14 cellular contexts compared by ENCODE assay signal in the genomic region with DNA sequence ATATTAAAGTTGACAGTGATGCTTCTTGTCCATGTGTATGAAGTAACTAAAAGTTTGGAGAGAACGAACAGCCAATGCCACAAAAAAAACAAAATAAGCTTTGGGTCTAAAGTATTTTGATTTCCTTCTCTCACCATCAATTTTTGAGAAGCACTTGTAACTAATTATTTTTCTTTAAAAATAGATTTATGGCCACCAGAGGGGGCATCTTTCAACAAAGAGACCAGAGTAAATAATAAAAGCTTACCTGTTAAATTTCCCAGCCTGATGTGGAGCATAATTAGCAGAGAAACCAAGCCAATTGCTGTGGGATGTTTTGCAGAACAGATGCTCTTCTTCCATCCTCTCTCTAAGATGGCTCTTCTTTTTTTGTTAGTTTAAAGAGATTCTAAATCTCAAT. TPM values are rescaled to one million over a fixed set of nuclear protein-coding genes. Genes with fewer than 3 reads are reported as not detected.
DNase-seq lines count a peak whose midpoint lies in the region; ATAC-seq and TF ChIP-seq lines count a peak whose summit lies in the region.
"Had no signal": no experiment of that assay in that cellular context is flagged by ENCODE, and none has a peak within 500 bp of the region (broad histone marks: within the 10 kb centered on the region; RNA-seq: fewer than 3 reads in every experiment).

No MANE protein-coding gene starts in this region.

- no peak overlapping the region for H3K4me3 ChIP-seq in GM23338
- no peak overlapping the region for H3K4me3 ChIP-seq in OCI-LY1 (ENCODE audit: low read depth, low read length, poor library complexity, severe bottlenecking)
- H3K4me3 ChIP-seq in hepatocyte = no peak overlapping the region

- H3K36me3 ChIP-seq in GM23338 (ENCODE audit: insufficient read depth) (no peaks in the 10 kb centered on the region), OCI-LY1 (ENCODE audit: insufficient read depth, low read length) (no peaks in the 10 kb centered on the region), hepatocyte (replicated peaks; ENCODE audit: insufficient read depth, low read depth) (no peaks in the 10 kb centered on the region)

- H3K79me2 ChIP-seq in GM23338 (replicated peaks; ENCODE audit: insufficient read depth) (no peaks in the 10 kb centered on the region), OCI-LY1 (ENCODE audit: insufficient read depth, low read length) (no peaks in the 10 kb centered on the region), hepatocyte (no peaks in the 10 kb centered on the region)

- peaks cover 3% of the 10 kb centered on the region; the same call in 1 of the 2 replicates for H3K9me2 ChIP-seq in GM23338 (ENCODE audit: insufficient read depth)
- no peaks in the 10 kb centered on the region for H3K9me2 ChIP-seq in OCI-LY1 (ENCODE audit: low read depth, low read length)
- no peaks in the 10 kb centered on the region for H3K9me2 ChIP-seq in hepatocyte (replicated peaks; ENCODE audit: insufficient read depth)

- H3K4me2 ChIP-seq in GM23338 (no peak overlapping the region), OCI-LY1 (ENCODE audit: low read length) (no peak overlapping the region), hepatocyte (no peak overlapping the region)

- no peak overlapping the region for H3K9ac ChIP-seq in OCI-LY1 (ENCODE audit: low read length)

- POLR2A ChIA-PET in activated CD4-positive, alpha-beta T cell treated with anti-CD3 and anti-CD28 coated beads, Interleukin-2, amount 10 ng/mL, durations not matched to agents 7 days and 5 days (lab: Charles Lee) = no interaction called here

- CTCF ChIA-PET in activated CD4-positive, alpha-beta T cell treated with anti-CD3 and anti-CD28 coated beads, Interleukin-2, amount 10 ng/mL, durations not matched to agents 7 days and 5 days (lab: Charles Lee) = no interaction called here

- peaks cover 3% of the 10 kb centered on the region; the same call in 1 of the 3 replicates for H3K9me3 Mint-ChIP-seq in GM23338
- H3K9me3 Mint-ChIP-seq in CD14-positive monocyte = no peaks in the 10 kb centered on the region
- H3K9me3 Mint-ChIP-seq in activated CD4-positive, alpha-beta T cell treated with anti-CD3 and anti-CD28 coated beads, Interleukin-2, amount 10 ng/mL, durations not matched to agents 7 days and 5 days = no peaks in the 10 kb centered on the region

- H3K27me3 ChIP-seq in GM23338 (ENCODE audit: insufficient read depth) (no peaks in the 10 kb centered on the region), OCI-LY1 (ENCODE audit: insufficient read depth, low read length) (no peaks in the 10 kb centered on the region), hepatocyte (no peaks in the 10 kb centered on the region)

- H3K27ac Mint-ChIP-seq in GM23338 = no peak overlapping the region
- no peak overlapping the region for H3K27ac Mint-ChIP-seq in CD14-positive monocyte
- no peak overlapping the region for H3K27ac Mint-ChIP-seq in activated CD4-positive, alpha-beta T cell treated with anti-CD3 and anti-CD28 coated beads, Interleukin-2, amount 10 ng/mL, durations not matched to agents 7 days and 5 days

- H4K20me1 ChIP-seq in GM23338 (replicated peaks; ENCODE audit: insufficient read depth) = no peaks in the 10 kb centered on the region
- H4K20me1 ChIP-seq in OCI-LY1 (ENCODE audit: insufficient read depth, low read length) = no peaks in the 10 kb centered on the region
- no peaks in the 10 kb centered on the region for H4K20me1 ChIP-seq in hepatocyte (ENCODE audit: insufficient read depth, poor library complexity, severe bottlenecking)

- DNase-seq in GM23338 (ENCODE audit: low spot score) (peak; percentile 27), hepatocyte (ENCODE audit: low spot score) (no peak), CD14-positive monocyte (ENCODE audit: low spot score) (no peak)
- no peak for DNase-seq in activated CD4-positive, alpha-beta T cell treated with anti-CD3 and anti-CD28 coated beads, Interleukin-2, amount 10 ng/mL, durations not matched to agents 7 days and 5 days
- DNase-seq: activated CD4-positive, alpha-beta T cell treated with anti-CD3 and anti-CD28 coated beads for 4 hours; activated gamma-delta T cell treated with Interleukin-2 at 50 U/mL for 16 hours; C1 segment of cervical spinal cord had no signal

- no peak overlapping the region for H3K4me3 Mint-ChIP-seq in GM23338
- H3K4me3 Mint-ChIP-seq in CD14-positive monocyte = no peak overlapping the region
- no peak overlapping the region for H3K4me3 Mint-ChIP-seq in activated CD4-positive, alpha-beta T cell treated with anti-CD3 and anti-CD28 coated beads, Interleukin-2, amount 10 ng/mL, durations not matched to agents 7 days and 5 days

- no peaks in the 10 kb centered on the region for H3K27me3 Mint-ChIP-seq in GM23338 (ENCODE audit: insufficient read depth, low read depth, poor library complexity)
- peaks cover 0 to 2% (median 2%) of the 10 kb centered on the region in 3 donors for H3K27me3 Mint-ChIP-seq in CD14-positive monocyte (ENCODE audit: low read depth in 3 of 3)
- no peaks in the 10 kb centered on the region for H3K27me3 Mint-ChIP-seq in activated CD4-positive, alpha-beta T cell treated with anti-CD3 and anti-CD28 coated beads, Interleukin-2, amount 10 ng/mL, durations not matched to agents 7 days and 5 days

- intact Hi-C loops in CD14-positive monocyte (cut with micrococcal nuclease) = no loop called here

- H3K36me3 Mint-ChIP-seq in GM23338 (ENCODE audit: low read depth) (peaks cover 7% of the 10 kb centered on the region; the same call in 1 of the 3 replicates), CD14-positive monocyte (no peaks in the 10 kb centered on the region)
- H3K36me3 Mint-ChIP-seq in activated CD4-positive, alpha-beta T cell treated with anti-CD3 and anti-CD28 coated beads, Interleukin-2, amount 10 ng/mL, durations not matched to agents 7 days and 5 days (ENCODE audit: low read depth) = no peaks in the 10 kb centered on the region

- H3K9me3 ChIP-seq in OCI-LY1 (ENCODE audit: low read length) (no peaks in the 10 kb centered on the region), hepatocyte (ENCODE audit: low read depth) (no peaks in the 10 kb centered on the region)

- H3K4me1 Mint-ChIP-seq in GM23338 (peaks cover 25% of the 10 kb centered on the region), CD14-positive monocyte (no peaks in the 10 kb centered on the region)
- H3K4me1 Mint-ChIP-seq in activated CD4-positive, alpha-beta T cell treated with anti-CD3 and anti-CD28 coated beads, Interleukin-2, amount 10 ng/mL, durations not matched to agents 7 days and 5 days = no peaks in the 10 kb centered on the region

- H2AFZ ChIP-seq in GM23338 = no peak overlapping the region
- H2AFZ ChIP-seq in OCI-LY1 (ENCODE audit: low read length) = no peak overlapping the region
- no peak overlapping the region for H2AFZ ChIP-seq in hepatocyte

- ATAC-seq in GM23338 (no peak), HG02588 (IDR thresholded peaks at IDR 0.05; ENCODE audit: unreplicated experiment) (no peak), HG02973 (IDR thresholded peaks at IDR 0.05; ENCODE audit: unreplicated experiment) (no peak)

- peak; percentile 29 for TF ChIP-seq CTCF in C4-2B (conservative IDR thresholded peaks at IDR 0.05)
- TF ChIP-seq CTCF in GM23338 (conservative IDR thresholded peaks at IDR 0.05; ENCODE audit: low read depth in 2 of 2) = peak in 1 of 2 experiments; percentile 46; a peak in 2 of 4 replicates
- peak; percentile 38 for TF ChIP-seq CTCF in OCI-LY1 (IDR thresholded peaks at IDR 0.05; ENCODE audit: low read length)
- peak; percentile 33 for TF ChIP-seq CTCF in hepatocyte (IDR thresholded peaks at IDR 0.05; ENCODE audit: poor library complexity)
- TF ChIP-seq CTCF in CD14-positive monocyte (IDR thresholded peaks at IDR 0.05) = no peak

- H3K27ac ChIP-seq in C4-2B = no peak overlapping the region
- no peak overlapping the region for H3K27ac ChIP-seq in GM23338 (ENCODE audit: low read depth)
- H3K27ac ChIP-seq in OCI-LY1 (ENCODE audit: low read depth, low read length, poor library complexity, severe bottlenecking) = no peak overlapping the region
- no peak overlapping the region for H3K27ac ChIP-seq in hepatocyte

- H3F3A ChIP-seq in GM23338 (replicated peaks; ENCODE audit: low read depth) = no peaks in the 10 kb centered on the region
- no peaks in the 10 kb centered on the region for H3F3A ChIP-seq in OCI-LY1 (ENCODE audit: insufficient read depth, low read length)

- H3K4me1 ChIP-seq in GM23338 (ENCODE audit: insufficient read depth) (peaks cover 29% of the 10 kb centered on the region), OCI-LY1 (ENCODE audit: insufficient read depth, low read length, severe bottlenecking) (no peaks in the 10 kb centered on the region), hepatocyte (ENCODE audit: insufficient read depth) (no peaks in the 10 kb centered on the region)

- WGBS in hepatocyte (ENCODE audit: low lambda C conversion rate, missing lambda C conversion rate) = 86% methylated on average over 1 of the region's 1 CpG

RNA-seq across cellular contexts. Expression of a gene that starts 29.0 kb away (rescaled TPM):
- total RNA-seq in GM23338 (2014; rRNA removed; shearing (Covaris generic)) = not detected in 2 replicates
- polyA plus RNA-seq in GM23338 (2016; fragmentation: Nextera tagmentation; extraction: Ambion mirVana) (not detected in 2 replicates), hepatocyte (1.5 and 1.9 TPM in 2 replicates), CD14-positive monocyte (not detected)
- 0.30 and 0.32 TPM in 2 replicates for total RNA-seq in hepatocyte
- not detected for total RNA-seq in activated CD4-positive, alpha-beta T cell treated with anti-CD3 and anti-CD28 coated beads, Interleukin-2, amount 10 ng/mL, durations not matched to agents 7 days and 5 days
- total RNA-seq: H4, NCI-H460, skeletal muscle tissue had no signal
